ENCODE assay signal across 10 cellular contexts in the genomic region with DNA sequence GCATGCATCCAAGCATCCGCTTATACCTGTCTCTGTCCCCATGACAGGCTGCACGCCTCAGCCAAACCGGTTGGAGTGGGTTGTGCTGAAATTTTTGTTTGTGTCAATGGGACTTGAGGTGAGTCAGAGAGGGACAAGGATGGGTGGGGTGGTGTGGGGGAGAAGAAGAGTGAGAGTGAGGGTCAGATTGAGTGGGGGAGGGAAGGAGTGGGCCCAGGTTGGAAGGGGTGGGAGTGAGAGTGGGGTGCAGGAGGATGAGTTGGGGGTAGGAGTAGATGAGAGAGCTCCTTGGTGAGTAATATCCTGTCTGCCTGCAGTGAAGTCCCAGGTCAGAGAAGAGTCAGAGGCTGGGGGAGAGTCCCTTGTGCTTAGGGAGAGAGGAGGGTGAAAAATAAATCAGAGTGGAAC. TPM values are rescaled to one million over a fixed set of nuclear protein-coding genes. Genes with fewer than 3 reads are reported as not detected.
A peak's percentile ranks its signal among the peaks of the same experiment; 100 is the strongest.
DNase-seq lines count a peak whose midpoint lies in the region; ATAC-seq and TF ChIP-seq lines count a peak whose summit lies in the region.
"Had no signal": no experiment of that assay in that cellular context is flagged by ENCODE, and none has a peak within 500 bp of the region (broad histone marks: within the 10 kb centered on the region; RNA-seq: fewer than 3 reads in every experiment).

No MANE protein-coding gene starts in this region.

- no peak overlapping the region for H2BK120ac ChIP-seq in neuronal stem cell (ENCODE audit: low read depth, low read length)

- no peak overlapping the region for H3K4me3 ChIP-seq in left ventricle myocardium inferior
- no peak overlapping the region for H3K4me3 ChIP-seq in neuronal stem cell (ENCODE audit: low read length in 2 of 2)

- CTCF ChIA-PET in CD4-positive, alpha-beta T cell (lab: Charles Lee) = interaction anchor here (1.6 kb wide), 1 partner anchor 23 kb away, joined by 5 read pairs; a partner anchor contains a TSS

- no peak overlapping the region for H2BK5ac ChIP-seq in neuronal stem cell (ENCODE audit: low read length)

- peak; percentile 16 for ATAC-seq in CD4-positive, alpha-beta T cell (ENCODE audit: poor library complexity)
- peak; percentile 93 to 94 for ATAC-seq in activated T-cell treated with anti-CD3 and anti-CD28 coated beads, Interleukin-2, amount 50 U/mL, for 4 hours
- ATAC-seq in HG03139 (IDR thresholded peaks at IDR 0.05; ENCODE audit: unreplicated experiment) = no peak

- H3K4me2 ChIP-seq in neuronal stem cell (ENCODE audit: insufficient read depth, low read length, poor library complexity, severe bottlenecking) = no peak overlapping the region

- no peak overlapping the region for H4K91ac ChIP-seq in neuronal stem cell (ENCODE audit: low read depth, low read length, poor library complexity)

- no peak overlapping the region for H2BK12ac ChIP-seq in neuronal stem cell (ENCODE audit: low read length)

- no peak overlapping the region for H3K4me3 Mint-ChIP-seq in CD4-positive, alpha-beta T cell
- H3K4me3 Mint-ChIP-seq in activated T-cell treated with anti-CD3 and anti-CD28 coated beads, Interleukin-2, amount 50 U/mL, for 4 hours = no peak overlapping the region
- H3K4me3 Mint-ChIP-seq: neural crest cell had no signal

- H3K27ac ChIP-seq in CD4-positive, alpha-beta T cell (ENCODE audit: low read depth, low read length) = no peak overlapping the region
- H3K27ac ChIP-seq in left ventricle myocardium inferior (replicated peaks) (no peak overlapping the region), neuronal stem cell (replicated peaks; ENCODE audit: low read length) (no peak overlapping the region)

- H3K36me3 Mint-ChIP-seq in CD4-positive, alpha-beta T cell (ENCODE audit: low read depth) = peaks cover 5% of the 10 kb centered on the region
- H3K36me3 Mint-ChIP-seq in activated T-cell treated with anti-CD3 and anti-CD28 coated beads, Interleukin-2, amount 50 U/mL, for 4 hours (ENCODE audit: insufficient read depth) = no peaks in the 10 kb centered on the region

- intact Hi-C loops in CD4-positive, alpha-beta T cell (cut with DNase I, micrococcal nuclease) = loop anchor here in 1 of 2 experiments (10.0 kb wide), 1 partner anchor 258 kb away; no protein-coding TSS in a partner anchor
- intact Hi-C loops in left ventricle myocardium inferior (cut with micrococcal nuclease) = no loop called here

- H2AFZ ChIP-seq in neuronal stem cell (ENCODE audit: low read length) = no peak overlapping the region

- H3K79me1 ChIP-seq in neuronal stem cell (ENCODE audit: low read depth, low read length) = no peaks in the 10 kb centered on the region

- DNase-seq in CD4-positive, alpha-beta T cell = peak in 1 of 10 experiments; percentile 5
- DNase-seq in HT1080 (ENCODE audit: low read depth) = peak; percentile 77
- peak; percentile 40 for DNase-seq in activated T-cell treated with anti-CD3 and anti-CD28 coated beads, Interleukin-2, amount 50 U/mL, for 4 hours
- DNase-seq in kidney tubule cell (ENCODE audit: low spot score) = peak; percentile 78
- no peak for DNase-seq in left ventricle myocardium inferior
- DNase-seq in neuronal stem cell (ENCODE audit: low spot score) = no peak
- DNase-seq in NCI-H2171 treated with DMSO at 0.1 percent for 48 hours (lab: John Stamatoyannopoulos, UW) = no peak
- DNase-seq: dermis blood vessel endothelial cell had no signal

- H3K23ac ChIP-seq in neuronal stem cell (ENCODE audit: low read depth, low read length, poor library complexity) = no peak overlapping the region

- POLR2A ChIA-PET in CD4-positive, alpha-beta T cell (lab: Charles Lee) = interaction anchor here (1.5 kb wide), 1 partner anchor 47 kb away, joined by 5 read pairs; a partner anchor contains a TSS

- no peaks in the 10 kb centered on the region for H3K9me3 ChIP-seq in CD4-positive, alpha-beta T cell (ENCODE audit: control insufficient read depth, low read length)
- no peaks in the 10 kb centered on the region for H3K9me3 ChIP-seq in left ventricle myocardium inferior (replicated peaks)
- H3K9me3 ChIP-seq in neuronal stem cell (replicated peaks in 1 of 2; ENCODE audit: control insufficient read depth in 2 of 2, insufficient read depth in 1 of 2, low read depth in 1 of 2, low read length in 2 of 2) = no peaks in the 10 kb centered on the region

- TF ChIP-seq CTCF in CD4-positive, alpha-beta T cell (IDR thresholded peaks at IDR 0.05) = no peak
- TF ChIP-seq CTCF in left ventricle myocardium inferior (IDR thresholded peaks at IDR 0.05; ENCODE audit: borderline replicate concordance) = no peak

- H3K27ac Mint-ChIP-seq in CD4-positive, alpha-beta T cell = no peak overlapping the region

- H3K9ac ChIP-seq in neuronal stem cell (ENCODE audit: low read depth, low read length, poor library complexity) = no peak overlapping the region

- no peak overlapping the region for H2AK5ac ChIP-seq in neuronal stem cell (ENCODE audit: low read depth, low read length)

- peaks cover 19% of the 10 kb centered on the region for H3K4me1 Mint-ChIP-seq in CD4-positive, alpha-beta T cell (ENCODE audit: low read depth)
- H3K4me1 Mint-ChIP-seq in activated T-cell treated with anti-CD3 and anti-CD28 coated beads, Interleukin-2, amount 50 U/mL, for 4 hours (ENCODE audit: low read depth) = peaks cover 46% of the 10 kb centered on the region

- H3K36me3 ChIP-seq in left ventricle myocardium inferior = no peaks in the 10 kb centered on the region
- H3K36me3 ChIP-seq in neuronal stem cell (replicated peaks in 1 of 2; ENCODE audit: control insufficient read depth in 2 of 2, insufficient read depth in 2 of 2, low read length in 2 of 2) = no peaks in the 10 kb centered on the region

- H3K14ac ChIP-seq in neuronal stem cell (ENCODE audit: low read length) = no peak overlapping the region

- H3K27me3 ChIP-seq in CD4-positive, alpha-beta T cell (ENCODE audit: control insufficient read depth, insufficient read depth, low read length) = no peaks in the 10 kb centered on the region
- peaks cover 8% of the 10 kb centered on the region for H3K27me3 ChIP-seq in left ventricle myocardium inferior (ENCODE audit: low read depth)
- peaks cover 0 to 47% (median 0%) of the 10 kb centered on the region in 3 experiments for H3K27me3 ChIP-seq in neuronal stem cell (ENCODE audit: control insufficient read depth in 3 of 3, insufficient read depth in 3 of 3, low read depth in 1 of 3, low read length in 3 of 3)

- no CpG with 5 or more reads among the region's 3 CpGs for WGBS in neuronal stem cell (ENCODE audit: extremely low coverage in 2 of 2, insufficient read length in 2 of 2, insufficient replicate concordance in 1 of 2), 2 donors

- no peak overlapping the region for H3K4ac ChIP-seq in neuronal stem cell (ENCODE audit: low read length)

- H3K18ac ChIP-seq in neuronal stem cell (ENCODE audit: low read length) = no peak overlapping the region

- H2BK15ac ChIP-seq in neuronal stem cell (ENCODE audit: low read length) = no peak overlapping the region

- no peaks in the 10 kb centered on the region for H3K9me3 Mint-ChIP-seq in CD4-positive, alpha-beta T cell
- H3K9me3 Mint-ChIP-seq in activated T-cell treated with anti-CD3 and anti-CD28 coated beads, Interleukin-2, amount 50 U/mL, for 4 hours = no peaks in the 10 kb centered on the region
- H3K9me3 Mint-ChIP-seq: neural crest cell had no signal

- H3K4me1 ChIP-seq in left ventricle myocardium inferior (peaks cover 16% of the 10 kb centered on the region), neuronal stem cell (ENCODE audit: control insufficient read depth in 2 of 2, insufficient read depth in 1 of 2, low read depth in 1 of 2, low read length in 2 of 2) (peaks cover 0 to 3% of the 10 kb centered on the region in 2 donors)

- peaks cover 3% of the 10 kb centered on the region for H3K27me3 Mint-ChIP-seq in CD4-positive, alpha-beta T cell
- H3K27me3 Mint-ChIP-seq in activated T-cell treated with anti-CD3 and anti-CD28 coated beads, Interleukin-2, amount 50 U/mL, for 4 hours (ENCODE audit: low read depth) = no peaks in the 10 kb centered on the region

- H4K8ac ChIP-seq in neuronal stem cell (ENCODE audit: low read depth, low read length) = no peak overlapping the region

RNA-seq across cellular contexts. Expression of a gene that starts 3.3 kb away (rescaled TPM):
- total RNA-seq in CD4-positive, alpha-beta T cell = under 1 TPM; 0.22 TPM
- total RNA-seq in HT1080 (2014; rRNA removed; shearing (Covaris generic)) = 1.4 and 1.9 TPM in 2 replicates
- 30.9 and 38.7 TPM in 2 replicates for polyA plus RNA-seq in HT1080 (2015; cell fraction: cytosol; rRNA removed)
- 25.6 and 26.0 TPM in 2 replicates for polyA plus RNA-seq in HT1080 (2015; cell fraction: nucleus; rRNA removed)
- under 1 TPM in 1 of 3 donors, not detected in 2; 0.08 TPM for total RNA-seq in activated T-cell treated with anti-CD3 and anti-CD28 coated beads, Interleukin-2, amount 50 U/mL, for 4 hours
- total RNA-seq in left ventricle myocardium inferior = not detected
- 0.13 TPM for polyA plus RNA-seq in neuronal stem cell (2013, experiment 1 of 2)
- polyA plus RNA-seq in neuronal stem cell (2013, experiment 2 of 2) = 0.10 TPM
- total RNA-seq: neural crest cell had no signal

RNA-seq across cellular contexts. Expression of a gene that starts 5.5 kb away (rescaled TPM):
- under 1 TPM in 1 of 2 experiments, not detected in 1; 0.41 TPM for total RNA-seq in CD4-positive, alpha-beta T cell
- total RNA-seq in HT1080 (2014; rRNA removed; shearing (Covaris generic)) = 0.51 and 1.0 TPM in 2 replicates
- polyA plus RNA-seq in HT1080 (2015; cell fraction: cytosol; rRNA removed) = 1.5 and 2.5 TPM in 2 replicates
- 2.5 and 3.0 TPM in 2 replicates for polyA plus RNA-seq in HT1080 (2015; cell fraction: nucleus; rRNA removed)
- total RNA-seq in activated T-cell treated with anti-CD3 and anti-CD28 coated beads, Interleukin-2, amount 50 U/mL, for 4 hours = under 1 TPM in 1 of 3 donors, not detected in 2; 0.43 TPM
- total RNA-seq in left ventricle myocardium inferior = 9.1 TPM
- polyA plus RNA-seq in neuronal stem cell (2013, experiment 1 of 2) = 13.3 TPM
- 11.5 TPM for polyA plus RNA-seq in neuronal stem cell (2013, experiment 2 of 2)

RNA-seq across cellular contexts. Expression of a gene that starts 22.9 kb away (rescaled TPM):
- total RNA-seq in CD4-positive, alpha-beta T cell = 10 to 100 TPM; 76.6 to 78.9 TPM
- 4.0 and 6.0 TPM in 2 replicates for total RNA-seq in HT1080 (2014; rRNA removed; shearing (Covaris generic))
- 15.2 and 16.8 TPM in 2 replicates for polyA plus RNA-seq in HT1080 (2015; cell fraction: cytosol; rRNA removed)
- polyA plus RNA-seq in HT1080 (2015; cell fraction: nucleus; rRNA removed) = 21.8 and 22.6 TPM in 2 replicates
- 100 to 1,000 TPM; 103 to 128 (median 106) TPM for total RNA-seq in activated T-cell treated with anti-CD3 and anti-CD28 coated beads, Interleukin-2, amount 50 U/mL, for 4 hours
- total RNA-seq in left ventricle myocardium inferior = 2.4 TPM
- 0.11 TPM for polyA plus RNA-seq in neuronal stem cell (2013, experiment 1 of 2)
- 0.04 TPM for polyA plus RNA-seq in neuronal stem cell (2013, experiment 2 of 2)
- total RNA-seq: dermis blood vessel endothelial cell, neural crest cell had no signal

RNA-seq across cellular contexts. Expression of a gene that starts 25.2 kb away (rescaled TPM):
- total RNA-seq in CD4-positive, alpha-beta T cell = 10 to 100 TPM; 46.2 to 57.7 TPM
- total RNA-seq in HT1080 (2014; rRNA removed; shearing (Covaris generic)) = 124 and 137 TPM in 2 replicates
- 357 and 390 TPM in 2 replicates for polyA plus RNA-seq in HT1080 (2015; cell fraction: cytosol; rRNA removed)
- polyA plus RNA-seq in HT1080 (2015; cell fraction: nucleus; rRNA removed) = 103 and 124 TPM in 2 replicates
- total RNA-seq in activated T-cell treated with anti-CD3 and anti-CD28 coated beads, Interleukin-2, amount 50 U/mL, for 4 hours = 100 to 1,000 TPM; 231 to 238 (median 235) TPM
- 62.5 TPM for total RNA-seq in left ventricle myocardium inferior
- polyA plus RNA-seq in neuronal stem cell (2013, experiment 1 of 2) = 313 TPM
- polyA plus RNA-seq in neuronal stem cell (2013, experiment 2 of 2) = 332 TPM

RNA-seq across cellular contexts. Expression of a gene that starts 25.3 kb away (rescaled TPM):
- 10 to 100 TPM; 15.9 to 18.0 TPM for total RNA-seq in CD4-positive, alpha-beta T cell
- total RNA-seq in HT1080 (2014; rRNA removed; shearing (Covaris generic)) = 27.4 and 35.1 TPM in 2 replicates
- 50.7 and 53.8 TPM in 2 replicates for polyA plus RNA-seq in HT1080 (2015; cell fraction: cytosol; rRNA removed)
- polyA plus RNA-seq in HT1080 (2015; cell fraction: nucleus; rRNA removed) = 100.0 and 122 TPM in 2 replicates
- total RNA-seq in activated T-cell treated with anti-CD3 and anti-CD28 coated beads, Interleukin-2, amount 50 U/mL, for 4 hours = 10 to 100 TPM; 41.4 to 51.8 (median 42.2) TPM
- 31.9 TPM for total RNA-seq in left ventricle myocardium inferior
- 37.4 TPM for polyA plus RNA-seq in neuronal stem cell (2013, experiment 1 of 2)
- polyA plus RNA-seq in neuronal stem cell (2013, experiment 2 of 2) = 37.5 TPM

Comparison
In these comparisons a context has a peak if more than half of its experiments do, and no peak if none do; other contexts are left out.
1. DNase-seq: peak in HT1080 (single experiment), activated T-cell treated with anti-CD3 and anti-CD28 coated beads, Interleukin-2, amount 50 U/mL, for 4 hours (single experiment) and kidney tubule cell (single experiment); none in left ventricle myocardium inferior (single experiment), neuronal stem cell (single experiment) and NCI-H2171 treated with DMSO at 0.1 percent for 48 hours (single experiment).
2. RNA of a gene that starts 22.9 kb away (total RNA-seq): 103 to 128 TPM in activated T-cell treated with anti-CD3 and anti-CD28 coated beads, Interleukin-2, amount 50 U/mL, for 4 hours and 76.6 to 78.9 TPM in CD4-positive, alpha-beta T cell; 4.0 to 6.0 TPM in HT1080 and 2.4 TPM in left ventricle myocardium inferior (single experiment); every median in the first group is over 10 times any median in the second.